1 cellular context compared by ENCODE assay signal in genomic region chr6:15290962-15291704, GRCh38.
A peak's percentile ranks its signal among the peaks of the same experiment; 100 is the strongest.
TF ChIP-seq lines count a peak whose summit lies in the region.

No MANE protein-coding gene starts in this region.

TF ChIP-seq in HepG2, 621 proteins besides CTCF, POLR2A, EP300 and RAD21:
- 0 out of 2 replicates have a peak, but pooled peaks have one; percentile 48 for TF ChIP-seq ZBTB33 (CRISPR knock-in tag; IDR thresholded peaks at IDR 0.05)
- no peak for TF ChIP-seq EED (CRISPR knock-in tag; IDR thresholded peaks at IDR 0.05)
